Comparison of ENCODE assay signal across 18 cellular contexts in genomic region chr11:55172734-55173415, GRCh38.
DNase-seq lines count a peak whose midpoint lies in the region; ATAC-seq and TF ChIP-seq lines count a peak whose summit lies in the region.
"Had no signal": no experiment of that assay in that cellular context is flagged by ENCODE, and none has a peak within 500 bp of the region (broad histone marks: within the 10 kb centered on the region; RNA-seq: fewer than 3 reads in every experiment).

No MANE protein-coding gene starts in this region.

- no peaks in the 10 kb centered on the region for H3K4me1 ChIP-seq in right cardiac atrium (ENCODE audit: control insufficient read depth, insufficient read depth, low read length)
- H3K4me1 ChIP-seq: BLaER1 treated with 17β-estradiol and CSF1 and Interleukin-3, amounts not matched to agents 10 nM and 100 nM; Peyer's patch had no signal

- H3K27ac Mint-ChIP-seq in progenitor cell of endocrine pancreas: peak overlapping the region; percentile 20
- H3K27ac Mint-ChIP-seq in effector memory CD8-positive, alpha-beta T cell: no peak overlapping the region
- H3K27ac Mint-ChIP-seq: CD8-positive, alpha-beta T cell had no signal

- DNase-seq in right cardiac atrium (peak in 2 of 3 donors; percentile 6 to 14), left cardiac atrium (no peak), dermis blood vessel endothelial cell (peak; percentile 0), progenitor cell of endocrine pancreas (ENCODE audit: low spot score, unreplicated experiment) (no peak), NCI-H2081 treated with DMSO at 0.1 percent for 48 hours (lab: John Stamatoyannopoulos, UW) (no peak)
- DNase-seq in effector memory CD8-positive, alpha-beta T cell: no peak
- DNase-seq: Calu3; CD8-positive, alpha-beta T cell; GOT3; NCI-H1092 treated with DMSO at 0.1 percent for 48 hours; NCI-H146; NCI-H2029 treated with DMSO at 0.1 percent for 48 hours; SHP77 had no signal

- H3K27ac ChIP-seq in right cardiac atrium (ENCODE audit: low read length): no peak overlapping the region
- H3K27ac ChIP-seq: BLaER1 treated with 17β-estradiol and CSF1 and Interleukin-3, amounts not matched to agents 10 nM and 100 nM; Peyer's patch had no signal

- H3K4me3 Mint-ChIP-seq in progenitor cell of endocrine pancreas (ENCODE audit: low read depth): no peak overlapping the region
- H3K4me3 Mint-ChIP-seq in effector memory CD8-positive, alpha-beta T cell: no peak overlapping the region
- H3K4me3 Mint-ChIP-seq: CD8-positive, alpha-beta T cell had no signal

- H3K9me3 Mint-ChIP-seq in progenitor cell of endocrine pancreas (ENCODE audit: low read depth): peaks cover 44% of the 10 kb centered on the region
- peaks cover 9 to 21% of the 10 kb centered on the region in 2 donors for H3K9me3 Mint-ChIP-seq in effector memory CD8-positive, alpha-beta T cell

- intact Hi-C loops in right cardiac atrium (cut with DNase I): no loop called here
- intact Hi-C loops in left cardiac atrium (cut with DNase I): no loop called here

- H3K27me3 ChIP-seq in right cardiac atrium (ENCODE audit: control insufficient read depth, insufficient read depth): no peaks in the 10 kb centered on the region
- H3K27me3 ChIP-seq: BLaER1 treated with 17β-estradiol and CSF1 and Interleukin-3, amounts not matched to agents 10 nM and 100 nM; Peyer's patch had no signal

- no peaks in the 10 kb centered on the region for H3K27me3 Mint-ChIP-seq in progenitor cell of endocrine pancreas
- H3K27me3 Mint-ChIP-seq in effector memory CD8-positive, alpha-beta T cell: no peaks in the 10 kb centered on the region

- TF ChIP-seq CTCF in progenitor cell of endocrine pancreas (IDR thresholded peaks at IDR 0.05; ENCODE audit: unreplicated experiment): no peak

- H3K9me3 ChIP-seq in right cardiac atrium (ENCODE audit: control insufficient read depth, low read length): peaks cover 1% of the 10 kb centered on the region

- ATAC-seq in right cardiac atrium (no peak), left cardiac atrium (no peak), HG02981 (IDR thresholded peaks at IDR 0.05; ENCODE audit: unreplicated experiment) (no peak)
- no peak for ATAC-seq in effector memory CD8-positive, alpha-beta T cell (replicated peaks)
- ATAC-seq: CD8-positive, alpha-beta T cell; HCT116; K562 had no signal

- peaks cover 2% of the 10 kb centered on the region for H3K36me3 Mint-ChIP-seq in progenitor cell of endocrine pancreas (ENCODE audit: insufficient read depth)
- no peaks in the 10 kb centered on the region for H3K36me3 Mint-ChIP-seq in effector memory CD8-positive, alpha-beta T cell (ENCODE audit: insufficient read depth)
- H3K36me3 Mint-ChIP-seq: CD8-positive, alpha-beta T cell had no signal

- no peaks in the 10 kb centered on the region for H3K4me1 Mint-ChIP-seq in progenitor cell of endocrine pancreas (ENCODE audit: low read depth)
- peaks cover 0 to 5% of the 10 kb centered on the region in 2 donors for H3K4me1 Mint-ChIP-seq in effector memory CD8-positive, alpha-beta T cell (ENCODE audit: low read depth in 2 of 2)

- H3K4me3 ChIP-seq in right cardiac atrium (ENCODE audit: low read length): no peak overlapping the region
- H3K4me3 ChIP-seq: BLaER1 treated with 17β-estradiol and CSF1 and Interleukin-3, amounts not matched to agents 10 nM and 100 nM; K562; Peyer's patch had no signal

- WGBS in right cardiac atrium: 47% methylated on average over 7 of the region's 7 CpGs

Comparison
In these comparisons a context has a peak if more than half of its experiments do, and no peak if none do; other contexts are left out.
1. DNase-seq: peak in right cardiac atrium (2 of 3) and dermis blood vessel endothelial cell (single experiment); none in left cardiac atrium (single experiment), progenitor cell of endocrine pancreas (single experiment), NCI-H2081 treated with DMSO at 0.1 percent for 48 hours (single experiment) and effector memory CD8-positive, alpha-beta T cell (0 of 3).